ENCODE assay signal across 7 cellular contexts in genomic region chr10:101087376-101087775, GRCh38. TPM values are rescaled to one million over a fixed set of nuclear protein-coding genes. Genes with fewer than 3 reads are reported as not detected.
"Had no signal": no experiment of that assay in that cellular context is flagged by ENCODE, and none has a peak within 500 bp of the region (broad histone marks: within the 10 kb centered on the region; RNA-seq: fewer than 3 reads in every experiment).

No MANE protein-coding gene starts in this region.

- DNase-seq: IMR-90, KBM-7 had no signal

- H3K9me3 Mint-ChIP-seq: IgD-negative memory B cell had no signal

- H3K27ac Mint-ChIP-seq: IgD-negative memory B cell had no signal

- H3K36me3 Mint-ChIP-seq: IgD-negative memory B cell had no signal

- H3K4me1 Mint-ChIP-seq: IgD-negative memory B cell had no signal

- H3K4me3 Mint-ChIP-seq: IgD-negative memory B cell had no signal

- H3K4me3 ChIP-seq: K562 had no signal

- H3K27ac ChIP-seq: HL-60 had no signal

RNA-seq across cellular contexts. Expression of gene TLX1, which starts 43.7 kb away (rescaled TPM):
- total RNA-seq: HT-29, HT1080, IMR-90 had no signal
